ENCODE assay signal across 1 cellular context in genomic region chr2:9994462-9994861, GRCh38.
TF ChIP-seq lines count a peak whose summit lies in the region.

No MANE protein-coding gene starts in this region.

TF ChIP-seq in neural cell, 6 proteins besides CTCF, POLR2A, EP300 and RAD21 (continued from another document):
- TF ChIP-seq, protein P1, sequence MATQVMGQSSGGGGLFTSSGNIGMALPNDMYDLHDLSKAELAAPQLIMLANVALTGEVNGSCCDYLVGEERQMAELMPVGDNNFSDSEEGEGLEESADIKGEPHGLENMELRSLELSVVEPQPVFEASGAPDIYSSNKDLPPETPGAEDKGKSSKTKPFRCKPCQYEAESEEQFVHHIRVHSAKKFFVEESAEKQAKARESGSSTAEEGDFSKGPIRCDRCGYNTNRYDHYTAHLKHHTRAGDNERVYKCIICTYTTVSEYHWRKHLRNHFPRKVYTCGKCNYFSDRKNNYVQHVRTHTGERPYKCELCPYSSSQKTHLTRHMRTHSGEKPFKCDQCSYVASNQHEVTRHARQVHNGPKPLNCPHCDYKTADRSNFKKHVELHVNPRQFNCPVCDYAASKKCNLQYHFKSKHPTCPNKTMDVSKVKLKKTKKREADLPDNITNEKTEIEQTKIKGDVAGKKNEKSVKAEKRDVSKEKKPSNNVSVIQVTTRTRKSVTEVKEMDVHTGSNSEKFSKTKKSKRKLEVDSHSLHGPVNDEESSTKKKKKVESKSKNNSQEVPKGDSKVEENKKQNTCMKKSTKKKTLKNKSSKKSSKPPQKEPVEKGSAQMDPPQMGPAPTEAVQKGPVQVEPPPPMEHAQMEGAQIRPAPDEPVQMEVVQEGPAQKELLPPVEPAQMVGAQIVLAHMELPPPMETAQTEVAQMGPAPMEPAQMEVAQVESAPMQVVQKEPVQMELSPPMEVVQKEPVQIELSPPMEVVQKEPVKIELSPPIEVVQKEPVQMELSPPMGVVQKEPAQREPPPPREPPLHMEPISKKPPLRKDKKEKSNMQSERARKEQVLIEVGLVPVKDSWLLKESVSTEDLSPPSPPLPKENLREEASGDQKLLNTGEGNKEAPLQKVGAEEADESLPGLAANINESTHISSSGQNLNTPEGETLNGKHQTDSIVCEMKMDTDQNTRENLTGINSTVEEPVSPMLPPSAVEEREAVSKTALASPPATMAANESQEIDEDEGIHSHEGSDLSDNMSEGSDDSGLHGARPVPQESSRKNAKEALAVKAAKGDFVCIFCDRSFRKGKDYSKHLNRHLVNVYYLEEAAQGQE (IDR thresholded peaks at IDR 0.05; ENCODE audit: borderline replicate concordance): no peak
